Comparison of ENCODE assay signal across 8 cellular contexts in the genomic region with DNA sequence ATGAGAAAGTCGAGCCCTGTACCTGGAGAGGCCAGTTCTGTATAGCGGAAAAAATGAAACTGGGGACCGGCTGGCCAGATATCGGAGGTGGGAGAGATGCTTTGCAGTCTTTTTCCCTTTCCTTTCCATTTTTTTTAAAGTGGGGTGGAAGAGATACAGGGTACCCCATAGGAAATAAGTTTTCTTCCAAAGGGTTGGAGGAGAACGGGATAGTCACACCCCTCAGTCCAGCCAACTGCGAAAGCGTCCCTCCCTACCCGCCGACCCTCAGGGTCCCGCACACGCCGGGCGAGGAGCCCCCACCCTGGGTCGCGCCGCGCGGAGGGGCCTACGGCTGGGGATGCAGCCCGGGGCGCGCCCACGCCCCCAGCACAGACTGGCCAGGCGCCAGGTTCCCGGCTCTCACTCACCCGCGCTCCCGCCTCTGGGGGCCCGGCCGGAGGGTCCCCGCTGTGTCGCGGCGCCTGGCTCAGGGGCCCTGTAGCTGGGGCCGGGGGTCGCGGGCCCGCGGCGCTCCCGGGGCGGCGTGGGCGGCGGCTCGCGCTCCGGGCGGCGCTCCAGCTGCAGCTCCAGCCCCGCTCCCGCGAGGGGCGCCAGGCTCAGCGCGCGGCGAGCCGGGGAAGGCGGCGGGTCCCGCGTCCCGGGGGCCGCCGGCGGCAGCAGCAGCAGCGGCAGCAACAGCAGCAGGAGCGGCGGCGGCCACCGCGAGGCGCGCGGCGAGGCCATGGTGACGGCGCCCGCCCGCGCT. TPM values are rescaled to one million over a fixed set of nuclear protein-coding genes. Genes with fewer than 3 reads are reported as not detected.
DNase-seq lines count a peak whose midpoint lies in the region; ATAC-seq and TF ChIP-seq lines count a peak whose summit lies in the region.

No MANE protein-coding gene starts in this region.

- CTCF ChIA-PET in CD8-positive, alpha-beta T cell (lab: Charles Lee) = no interaction called here

- no peaks in the 10 kb centered on the region for H3K27me3 ChIP-seq in CD8-positive, alpha-beta T cell (ENCODE audit: insufficient read depth, low read length)
- H3K27me3 ChIP-seq in HUES6 (ENCODE audit: control insufficient read depth, insufficient read depth, low read length) = peaks cover 32% of the 10 kb centered on the region

- peaks cover 49% of the 10 kb centered on the region for H3K4me1 Mint-ChIP-seq in CD8-positive, alpha-beta T cell (ENCODE audit: low read depth)
- peaks cover 45% of the 10 kb centered on the region for H3K4me1 Mint-ChIP-seq in activated T-helper 1 cell treated with anti-CD3 and anti-CD28 coated beads, Interleukin-12 subunit alpha, Interleukin-12 subunit beta, Interleukin-2, Interleukin-4 antibody, amounts not matched to agents 30 ng/mL and 10 ng/mL and 1 ng/mL, durations not matched to agents 14 hours and 24 hours and 36 hours (ENCODE audit: low read depth)
- peaks cover 55% of the 10 kb centered on the region for H3K4me1 Mint-ChIP-seq in glutamatergic neuron (ENCODE audit: low read depth, unreplicated experiment)

- peak overlapping the region; percentile 62 for H3K27ac ChIP-seq in CD8-positive, alpha-beta T cell (ENCODE audit: low read depth, low read length)
- no peak overlapping the region; the same call in 1 of the 2 replicates for H3K27ac ChIP-seq in HUES6 (ENCODE audit: low read depth, low read length)

- no peaks in the 10 kb centered on the region for H3K9me3 ChIP-seq in CD8-positive, alpha-beta T cell (ENCODE audit: low read length)
- no peaks in the 10 kb centered on the region for H3K9me3 ChIP-seq in HUES6 (ENCODE audit: control insufficient read depth, insufficient read depth, low read depth, low read length)

- H3K4me3 Mint-ChIP-seq in CD8-positive, alpha-beta T cell = peak overlapping the region; percentile 96
- peak overlapping the region; percentile 97 for H3K4me3 Mint-ChIP-seq in activated T-helper 1 cell treated with anti-CD3 and anti-CD28 coated beads, Interleukin-12 subunit alpha, Interleukin-12 subunit beta, Interleukin-2, Interleukin-4 antibody, amounts not matched to agents 30 ng/mL and 10 ng/mL and 1 ng/mL, durations not matched to agents 14 hours and 24 hours and 36 hours
- H3K4me3 Mint-ChIP-seq in glutamatergic neuron (ENCODE audit: unreplicated experiment) = peak overlapping the region; percentile 95

- peak overlapping the region; percentile 66 for H3K9ac ChIP-seq in HUES6 (ENCODE audit: low read length)

- POLR2A ChIA-PET in CD8-positive, alpha-beta T cell (lab: Charles Lee) = no interaction called here

- H3K36me3 Mint-ChIP-seq in CD8-positive, alpha-beta T cell = peaks cover 7% of the 10 kb centered on the region
- peaks cover 22% of the 10 kb centered on the region for H3K36me3 Mint-ChIP-seq in activated T-helper 1 cell treated with anti-CD3 and anti-CD28 coated beads, Interleukin-12 subunit alpha, Interleukin-12 subunit beta, Interleukin-2, Interleukin-4 antibody, amounts not matched to agents 30 ng/mL and 10 ng/mL and 1 ng/mL, durations not matched to agents 14 hours and 24 hours and 36 hours (ENCODE audit: low read depth)
- peaks cover 4% of the 10 kb centered on the region for H3K36me3 Mint-ChIP-seq in glutamatergic neuron (ENCODE audit: unreplicated experiment)

- H3K27me3 Mint-ChIP-seq in CD8-positive, alpha-beta T cell (ENCODE audit: low read depth) = peaks cover 4% of the 10 kb centered on the region
- H3K27me3 Mint-ChIP-seq in activated T-helper 1 cell treated with anti-CD3 and anti-CD28 coated beads, Interleukin-12 subunit alpha, Interleukin-12 subunit beta, Interleukin-2, Interleukin-4 antibody, amounts not matched to agents 30 ng/mL and 10 ng/mL and 1 ng/mL, durations not matched to agents 14 hours and 24 hours and 36 hours (ENCODE audit: insufficient read depth) = peaks cover 14% of the 10 kb centered on the region
- H3K27me3 Mint-ChIP-seq in glutamatergic neuron (ENCODE audit: unreplicated experiment) = peaks cover 6% of the 10 kb centered on the region

- intact Hi-C loops in CD8-positive, alpha-beta T cell (cut with DNase I, micrococcal nuclease) = loop anchor here (5.0 to 10.0 kb wide), 4 partner anchors 33 to 539 kb away; partner anchors contain the start of gene OSBPL11 (in 2 of the 2)
- intact Hi-C loops in activated T-helper 1 cell treated with anti-CD3 and anti-CD28 coated beads, Interleukin-12 subunit alpha, Interleukin-12 subunit beta, Interleukin-2, Interleukin-4 antibody, amounts not matched to agents 30 ng/mL and 10 ng/mL and 1 ng/mL, durations not matched to agents 14 hours and 24 hours and 36 hours (cut with micrococcal nuclease) = no loop called here

- peak in 3 of 7 experiments; percentile 15 to 56 (median 28) for DNase-seq in CD8-positive, alpha-beta T cell
- no peak for DNase-seq in activated T-helper 1 cell treated with anti-CD3 and anti-CD28 coated beads, Interleukin-12 subunit alpha, Interleukin-12 subunit beta, Interleukin-2, Interleukin-4 antibody, amounts not matched to agents 30 ng/mL and 10 ng/mL and 1 ng/mL, durations not matched to agents 14 hours and 24 hours and 36 hours (ENCODE audit: low spot score)
- peak; percentile 65 for DNase-seq in glutamatergic neuron
- DNase-seq in retinal pigment epithelial cell (ENCODE audit: low read depth) = no peak
- DNase-seq in NCI-H187 (lab: John Stamatoyannopoulos, UW) = no peak

- H3K9me3 Mint-ChIP-seq in CD8-positive, alpha-beta T cell = no peaks in the 10 kb centered on the region
- no peaks in the 10 kb centered on the region for H3K9me3 Mint-ChIP-seq in activated T-helper 1 cell treated with anti-CD3 and anti-CD28 coated beads, Interleukin-12 subunit alpha, Interleukin-12 subunit beta, Interleukin-2, Interleukin-4 antibody, amounts not matched to agents 30 ng/mL and 10 ng/mL and 1 ng/mL, durations not matched to agents 14 hours and 24 hours and 36 hours
- peaks cover 19% of the 10 kb centered on the region for H3K9me3 Mint-ChIP-seq in glutamatergic neuron (ENCODE audit: unreplicated experiment)

- H3K4me3 ChIP-seq in CD8-positive, alpha-beta T cell (ENCODE audit: low read depth, low read length) = peak overlapping the region; percentile 78
- H3K4me3 ChIP-seq in HUES6 (ENCODE audit: low read depth, low read length) = peak overlapping the region; percentile 76
- H3K4me3 ChIP-seq in retinal pigment epithelial cell (ENCODE audit: low read length) = peak overlapping the region; percentile 68

- H3K27ac Mint-ChIP-seq in CD8-positive, alpha-beta T cell = peak overlapping the region; percentile 89
- H3K27ac Mint-ChIP-seq in activated T-helper 1 cell treated with anti-CD3 and anti-CD28 coated beads, Interleukin-12 subunit alpha, Interleukin-12 subunit beta, Interleukin-2, Interleukin-4 antibody, amounts not matched to agents 30 ng/mL and 10 ng/mL and 1 ng/mL, durations not matched to agents 14 hours and 24 hours and 36 hours = peak overlapping the region; percentile 87
- H3K27ac Mint-ChIP-seq in glutamatergic neuron (ENCODE audit: unreplicated experiment) = peak overlapping the region; percentile 60

- H3K4me1 ChIP-seq in CD8-positive, alpha-beta T cell (ENCODE audit: insufficient read depth, low read length) = peaks cover 46% of the 10 kb centered on the region
- H3K4me1 ChIP-seq in HUES6 (ENCODE audit: control insufficient read depth, insufficient read depth, low read length) = peaks cover 67% of the 10 kb centered on the region

- H3K36me3 ChIP-seq in CD8-positive, alpha-beta T cell (ENCODE audit: insufficient read depth, low read length) = no peaks in the 10 kb centered on the region
- no peaks in the 10 kb centered on the region; the same call in 1 of the 2 replicates for H3K36me3 ChIP-seq in HUES6 (ENCODE audit: control insufficient read depth, insufficient read depth, low read length)

- ATAC-seq in CD8-positive, alpha-beta T cell = no peak
- ATAC-seq in GM19467 (IDR thresholded peaks at IDR 0.05; ENCODE audit: unreplicated experiment) (peak; percentile 4), GM21786 (IDR thresholded peaks at IDR 0.05; ENCODE audit: unreplicated experiment) (no peak)

- TF ChIP-seq CTCF in CD8-positive, alpha-beta T cell (IDR thresholded peaks at IDR 0.05) = no peak
- TF ChIP-seq CTCF in glutamatergic neuron (IDR thresholded peaks at IDR 0.05; ENCODE audit: partially characterized antibody, unreplicated experiment) (no peak), retinal pigment epithelial cell (conservative IDR thresholded peaks at IDR 0.05; ENCODE audit: low read depth, low read length) (no peak)

RNA-seq across cellular contexts. Expression of gene HEG1, which starts 0.5 kb away (rescaled TPM):
- 10 to 100 TPM; 20.8 to 21.5 TPM for total RNA-seq in CD8-positive, alpha-beta T cell
- 43.7 and 45.1 TPM in 2 replicates for total RNA-seq in activated T-helper 1 cell treated with anti-CD3 and anti-CD28 coated beads, Interleukin-12 subunit alpha, Interleukin-12 subunit beta, Interleukin-2, Interleukin-4 antibody, amounts not matched to agents 30 ng/mL and 10 ng/mL and 1 ng/mL, durations not matched to agents 14 hours and 24 hours and 36 hours
- 32.7 TPM for total RNA-seq in glutamatergic neuron (ENCODE audit: unreplicated experiment)
